Comparison of ENCODE assay signal across 1 cellular context in the genomic region with DNA sequence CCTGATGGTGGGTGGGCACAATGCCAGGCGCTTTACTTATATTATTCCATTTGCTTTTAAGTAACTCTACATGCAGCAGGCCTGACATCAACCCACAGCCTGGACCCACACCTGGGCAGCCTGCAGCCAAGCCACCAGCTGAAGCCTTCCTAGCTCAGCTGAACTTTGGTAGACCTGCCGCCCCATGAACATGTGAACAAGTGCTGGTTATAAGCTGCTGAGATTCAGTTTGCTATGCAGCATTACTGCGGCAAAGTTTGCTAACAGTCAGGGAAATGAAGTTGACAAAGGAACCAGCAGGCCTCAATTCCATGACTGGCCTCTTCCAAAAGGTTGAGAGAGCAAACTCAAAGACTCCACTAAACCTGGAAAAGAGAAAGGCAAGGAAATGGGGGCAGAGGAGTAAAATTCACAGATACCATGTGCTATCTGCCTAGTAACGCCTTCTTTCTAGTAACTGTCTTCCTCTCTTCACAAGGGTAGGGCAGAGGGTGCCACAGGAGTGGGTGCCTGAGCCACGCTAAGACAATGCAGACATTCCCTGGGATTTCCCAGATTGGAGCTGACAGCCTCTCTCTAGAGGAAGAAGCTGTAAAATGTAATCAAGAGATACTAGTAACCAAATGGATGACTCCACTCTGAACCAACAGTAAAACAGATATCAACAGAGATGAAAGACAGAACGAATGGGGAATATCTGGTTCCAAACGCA.
TF ChIP-seq lines count a peak whose summit lies in the region.

No MANE protein-coding gene starts in this region.

TF ChIP-seq in GM23338, 12 proteins besides CTCF, POLR2A, EP300 and RAD21:
- TF ChIP-seq ZNF462 (CRISPR knock-in tag; IDR thresholded peaks at IDR 0.05) (no peak), ZNF114 (CRISPR knock-in tag; IDR thresholded peaks at IDR 0.05) (no peak), NANOG (IDR thresholded peaks at IDR 0.05; ENCODE audit: borderline replicate concordance) (no peak)
- TF ChIP-seq, protein P1, sequence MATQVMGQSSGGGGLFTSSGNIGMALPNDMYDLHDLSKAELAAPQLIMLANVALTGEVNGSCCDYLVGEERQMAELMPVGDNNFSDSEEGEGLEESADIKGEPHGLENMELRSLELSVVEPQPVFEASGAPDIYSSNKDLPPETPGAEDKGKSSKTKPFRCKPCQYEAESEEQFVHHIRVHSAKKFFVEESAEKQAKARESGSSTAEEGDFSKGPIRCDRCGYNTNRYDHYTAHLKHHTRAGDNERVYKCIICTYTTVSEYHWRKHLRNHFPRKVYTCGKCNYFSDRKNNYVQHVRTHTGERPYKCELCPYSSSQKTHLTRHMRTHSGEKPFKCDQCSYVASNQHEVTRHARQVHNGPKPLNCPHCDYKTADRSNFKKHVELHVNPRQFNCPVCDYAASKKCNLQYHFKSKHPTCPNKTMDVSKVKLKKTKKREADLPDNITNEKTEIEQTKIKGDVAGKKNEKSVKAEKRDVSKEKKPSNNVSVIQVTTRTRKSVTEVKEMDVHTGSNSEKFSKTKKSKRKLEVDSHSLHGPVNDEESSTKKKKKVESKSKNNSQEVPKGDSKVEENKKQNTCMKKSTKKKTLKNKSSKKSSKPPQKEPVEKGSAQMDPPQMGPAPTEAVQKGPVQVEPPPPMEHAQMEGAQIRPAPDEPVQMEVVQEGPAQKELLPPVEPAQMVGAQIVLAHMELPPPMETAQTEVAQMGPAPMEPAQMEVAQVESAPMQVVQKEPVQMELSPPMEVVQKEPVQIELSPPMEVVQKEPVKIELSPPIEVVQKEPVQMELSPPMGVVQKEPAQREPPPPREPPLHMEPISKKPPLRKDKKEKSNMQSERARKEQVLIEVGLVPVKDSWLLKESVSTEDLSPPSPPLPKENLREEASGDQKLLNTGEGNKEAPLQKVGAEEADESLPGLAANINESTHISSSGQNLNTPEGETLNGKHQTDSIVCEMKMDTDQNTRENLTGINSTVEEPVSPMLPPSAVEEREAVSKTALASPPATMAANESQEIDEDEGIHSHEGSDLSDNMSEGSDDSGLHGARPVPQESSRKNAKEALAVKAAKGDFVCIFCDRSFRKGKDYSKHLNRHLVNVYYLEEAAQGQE (IDR thresholded peaks at IDR 0.05; ENCODE audit: unreplicated experiment): no peak
